In genomic region chr5:147046226-147046625, GRCh38 we compare ENCODE assay signal across 22 cellular contexts.
"Had no signal": no experiment of that assay in that cellular context is flagged by ENCODE, and none has a peak within 500 bp of the region (broad histone marks: within the 10 kb centered on the region; RNA-seq: fewer than 3 reads in every experiment).

No MANE protein-coding gene starts in this region.

- DNase-seq: erythroblast; foreskin melanocyte; head of caudate nucleus; kidney; left cardiac atrium; left ventricle myocardium superior; midbrain; naive B cell; nephron progenitor cell; spleen; stimulated activated CD4-positive, alpha-beta T cell treated with anti-CD3 and anti-CD28 coated beads, Interleukin-15, amount 100 ng/mL, for 24 hours; stimulated activated CD4-positive, alpha-beta T cell treated with anti-CD3 and anti-CD28 coated beads, Interleukin-1b, Interleukin-23, amount 100 ng/mL, for 48 hours; stimulated activated CD4-positive, alpha-beta T cell treated with anti-CD3 and anti-CD28 coated beads, Interleukin-4, amount 100 ng/mL, for 24 hours; tibial artery; upper lobe of right lung had no signal

- ATAC-seq: left cardiac atrium; left ventricle myocardium superior; sciatic nerve; stimulated activated memory B cell treated with anti-CD40 and anti-IgM and Interleukin-4, amounts not matched to agents 10 μg/mL and 1 μg/mL and 100 μg/mL, for 72 hours; upper lobe of right lung had no signal

- H3K9ac ChIP-seq: parathyroid adenoma had no signal

- H3K4me1 ChIP-seq: parathyroid adenoma, prostate gland, spleen, tibial artery, upper lobe of right lung had no signal

- H3K79me2 ChIP-seq: hepatocyte, parathyroid adenoma had no signal

- H3K4me3 ChIP-seq: hepatocyte, lung, prostate gland, spleen, tibial artery, upper lobe of right lung had no signal

- H2AFZ ChIP-seq: hepatocyte had no signal

- H3K36me3 ChIP-seq: prostate gland, spleen, tibial artery, upper lobe of right lung had no signal

- H3K4me2 ChIP-seq: hepatocyte had no signal

- H3K9me3 ChIP-seq: prostate gland, spleen, tibial artery, upper lobe of right lung had no signal

- H3K27ac ChIP-seq: hepatocyte, parathyroid adenoma, prostate gland, spleen, tibial artery, upper lobe of right lung had no signal

- FAIRE-seq: endothelial cell of umbilical vein, kidney had no signal

- H3K27me3 ChIP-seq: hepatocyte, spleen, tibial artery, upper lobe of right lung had no signal
